In genomic region chr11:68313574-68314202, GRCh38 we compare ENCODE assay signal across 8 cellular contexts. TPM values are rescaled to one million over a fixed set of nuclear protein-coding genes. Genes with fewer than 3 reads are reported as not detected.
DNase-seq lines count a peak whose midpoint lies in the region; ATAC-seq and TF ChIP-seq lines count a peak whose summit lies in the region.

No MANE protein-coding gene starts in this region.

- no peak overlapping the region for H2BK12ac ChIP-seq in trophoblast cell (ENCODE audit: low read length)

- H3K79me1 ChIP-seq in trophoblast cell (ENCODE audit: low read length) = peaks cover 5% of the 10 kb centered on the region

- no peaks in the 10 kb centered on the region for H3K9me3 ChIP-seq in fibroblast of lung (ENCODE audit: control insufficient read depth, insufficient read depth, low read depth, low read length)
- H3K9me3 ChIP-seq in trophoblast cell (ENCODE audit: insufficient read depth, low read depth, low read length) = no peaks in the 10 kb centered on the region

- POLR2A ChIA-PET in activated CD4-positive, alpha-beta T cell treated with anti-CD3 and anti-CD28 coated beads, Interleukin-2, amount 10 ng/mL, durations not matched to agents 7 days and 5 days (lab: Charles Lee) = interaction anchor here (0.6 kb wide), 1 partner anchor 48 kb away, joined by 7 read pairs; no protein-coding TSS in a partner anchor

- peaks cover 53% of the 10 kb centered on the region for H3K4me1 Mint-ChIP-seq in activated CD4-positive, alpha-beta T cell treated with anti-CD3 and anti-CD28 coated beads, Interleukin-2, amount 10 ng/mL, durations not matched to agents 7 days and 5 days

- peak overlapping the region; percentile 19 for H3K27ac ChIP-seq in fibroblast of lung (ENCODE audit: insufficient read depth, low read length)
- H3K27ac ChIP-seq in trophoblast cell (ENCODE audit: low read depth, low read length) = no peak overlapping the region

- no peak overlapping the region for H4K8ac ChIP-seq in trophoblast cell (ENCODE audit: low read depth, low read length)

- H3K79me2 ChIP-seq in fibroblast of lung (ENCODE audit: control insufficient read depth, insufficient read depth, low read length) (no peaks in the 10 kb centered on the region), trophoblast cell (ENCODE audit: control insufficient read depth, insufficient read depth, low read length, poor library complexity) (peaks cover 8% of the 10 kb centered on the region)

- no peak overlapping the region for H2BK5ac ChIP-seq in trophoblast cell (ENCODE audit: low read depth, low read length, poor library complexity)

- H3K23ac ChIP-seq in trophoblast cell (ENCODE audit: low read length) = no peak overlapping the region

- no peak overlapping the region for H2BK120ac ChIP-seq in trophoblast cell (ENCODE audit: insufficient read depth, low read length, poor library complexity)

- H3K4me2 ChIP-seq in fibroblast of lung (ENCODE audit: extremely low read depth, insufficient read depth, low read length) = peak overlapping the region; percentile 53
- H3K4me2 ChIP-seq in trophoblast cell (ENCODE audit: low read length) = peak overlapping the region; percentile 100

- no peak overlapping the region for H3K14ac ChIP-seq in trophoblast cell (ENCODE audit: low read length)

- ATAC-seq in SK-N-SH treated with all-trans-retinoic acid at 6 μM for 48 hours = peak; percentile 48
- ATAC-seq in HG03025 (IDR thresholded peaks at IDR 0.05; ENCODE audit: low FRiP score, unreplicated experiment) = no peak

- peaks cover 4% of the 10 kb centered on the region for H3K27me3 Mint-ChIP-seq in activated CD4-positive, alpha-beta T cell treated with anti-CD3 and anti-CD28 coated beads, Interleukin-2, amount 10 ng/mL, durations not matched to agents 7 days and 5 days

- H3K4me3 Mint-ChIP-seq in activated CD4-positive, alpha-beta T cell treated with anti-CD3 and anti-CD28 coated beads, Interleukin-2, amount 10 ng/mL, durations not matched to agents 7 days and 5 days = peak overlapping the region; percentile 87

- H3K9me3 Mint-ChIP-seq in activated CD4-positive, alpha-beta T cell treated with anti-CD3 and anti-CD28 coated beads, Interleukin-2, amount 10 ng/mL, durations not matched to agents 7 days and 5 days = no peaks in the 10 kb centered on the region

- no CpG with 5 or more reads among the region's 19 CpGs for WGBS in trophoblast cell (ENCODE audit: extremely low coverage, insufficient coverage, insufficient read length)

- no peaks in the 10 kb centered on the region for H4K20me1 ChIP-seq in fibroblast of lung (ENCODE audit: control insufficient read depth, extremely low read depth, insufficient read depth, low read length)

- peak overlapping the region; percentile 85 for H3K27ac Mint-ChIP-seq in activated CD4-positive, alpha-beta T cell treated with anti-CD3 and anti-CD28 coated beads, Interleukin-2, amount 10 ng/mL, durations not matched to agents 7 days and 5 days

- no peak overlapping the region for H2AK5ac ChIP-seq in trophoblast cell (ENCODE audit: low read length)

- peaks cover 7% of the 10 kb centered on the region for H3K36me3 Mint-ChIP-seq in activated CD4-positive, alpha-beta T cell treated with anti-CD3 and anti-CD28 coated beads, Interleukin-2, amount 10 ng/mL, durations not matched to agents 7 days and 5 days (ENCODE audit: low read depth)

- CTCF ChIA-PET in activated CD4-positive, alpha-beta T cell treated with anti-CD3 and anti-CD28 coated beads, Interleukin-2, amount 10 ng/mL, durations not matched to agents 7 days and 5 days (lab: Charles Lee) = interaction anchor here (1.1 to 1.4 kb wide), 2 partner anchors 10 to 15 kb away, joined by 3 read pairs; no protein-coding TSS in a partner anchor

- H3K9ac ChIP-seq in fibroblast of lung (ENCODE audit: insufficient read depth, low read length) (peak overlapping the region; percentile 1), trophoblast cell (ENCODE audit: low read length) (peak overlapping the region; percentile 17)

- H3K36me3 ChIP-seq in fibroblast of lung (ENCODE audit: control insufficient read depth, insufficient read depth, low read length) (no peaks in the 10 kb centered on the region), trophoblast cell (ENCODE audit: control insufficient read depth in 1 of 2, insufficient read depth in 2 of 2, low read length in 2 of 2) (peaks cover 0 to 1% of the 10 kb centered on the region in 2 experiments)

- TF ChIP-seq CTCF in fibroblast of lung (conservative IDR thresholded peaks at IDR 0.05 in 1 of 2, IDR thresholded peaks at IDR 0.05 in 1 of 2; ENCODE audit: low read depth in 1 of 2, low read length in 2 of 2) = no peak

- H3K18ac ChIP-seq in trophoblast cell (ENCODE audit: low read length) = peak overlapping the region; percentile 42

- H3K27me3 ChIP-seq in fibroblast of lung (ENCODE audit: control insufficient read depth, insufficient read depth, low read length) (no peaks in the 10 kb centered on the region), trophoblast cell (ENCODE audit: insufficient read depth, low read length) (no peaks in the 10 kb centered on the region)

- no peak overlapping the region for H4K12ac ChIP-seq in trophoblast cell (ENCODE audit: low read depth, low read length)

- H2AFZ ChIP-seq in fibroblast of lung (ENCODE audit: low read length) (no peak overlapping the region), trophoblast cell (ENCODE audit: insufficient read depth, low read length, poor library complexity) (no peak overlapping the region)

- no peak for DNase-seq in activated CD4-positive, alpha-beta T cell treated with anti-CD3 and anti-CD28 coated beads, Interleukin-2, amount 10 ng/mL, durations not matched to agents 7 days and 5 days
- no peak for DNase-seq in activated CD4-positive, alpha-beta T cell treated with anti-CD3 and anti-CD28 coated beads, Interleukin-2, amount 50 U/mL, for 48 hours
- peak; percentile 38 to 39 for DNase-seq in fibroblast of lung (ENCODE audit: low read depth in 2 of 2)
- no peak for DNase-seq in trophoblast cell
- DNase-seq in NCI-H446 treated with DMSO at 0.1 percent for 48 hours (lab: John Stamatoyannopoulos, UW) = no peak
- DNase-seq in UCSD-AML1 (lab: John Stamatoyannopoulos, UW; ENCODE audit: unreplicated experiment) = no peak

- H4K91ac ChIP-seq in trophoblast cell (ENCODE audit: low read depth, low read length) = no peak overlapping the region

- H3K4ac ChIP-seq in trophoblast cell (ENCODE audit: low read depth, low read length) = peak overlapping the region; percentile 27

- H3K4me1 ChIP-seq in fibroblast of lung (ENCODE audit: control insufficient read depth, extremely low read depth, insufficient read depth, low read length) (peaks cover 2% of the 10 kb centered on the region), trophoblast cell (ENCODE audit: control insufficient read depth in 1 of 2, insufficient read depth in 2 of 2, low read length in 2 of 2) (peaks cover 21 to 25% of the 10 kb centered on the region in 2 experiments)

- H3K4me3 ChIP-seq in fibroblast of lung (replicated peaks in 1 of 4; ENCODE audit: control extremely low read depth in 1 of 4, insufficient read depth in 1 of 4, low read depth in 3 of 4, low read length in 4 of 4) (peak overlapping the region; percentile 41 to 78 (median 63)), trophoblast cell (ENCODE audit: low read depth, low read length) (peak overlapping the region; percentile 81)

TF ChIP-seq in SK-N-SH treated with all-trans-retinoic acid at 6 μM for 48 hours, 23 proteins besides CTCF, POLR2A, EP300 and RAD21:
- TF ChIP-seq ZNF565 (CRISPR knock-in tag; conservative IDR thresholded peaks at IDR 0.05; ENCODE audit: low read depth) (no peak), POU6F1 (CRISPR knock-in tag; IDR thresholded peaks at IDR 0.05; ENCODE audit: borderline replicate concordance, low read depth) (no peak)

RNA-seq across cellular contexts. Expression of gene LRP5, which starts 1.3 kb away (rescaled TPM):
- 10 to 100 TPM; 32.2 to 32.7 TPM for total RNA-seq in activated CD4-positive, alpha-beta T cell treated with anti-CD3 and anti-CD28 coated beads, Interleukin-2, amount 10 ng/mL, durations not matched to agents 7 days and 5 days
- total RNA-seq in fibroblast of lung = 20.8 and 22.0 TPM in 2 replicates
- 3.5 and 3.8 TPM in 2 replicates for polyA plus RNA-seq in fibroblast of lung
- 11.3 and 14.3 TPM in 2 replicates for polyA plus RNA-seq in fibroblast of lung (2012)
- polyA minus RNA-seq in fibroblast of lung (ENCODE audit: low replicate concordance) = 16.4 and 23.0 TPM in 2 replicates
- 16.1 and 17.7 TPM in 2 replicates for polyA plus RNA-seq in trophoblast cell (2013)

RNA-seq across cellular contexts. Expression of gene C11orf24, which starts 41.9 kb away (rescaled TPM):
- total RNA-seq in activated CD4-positive, alpha-beta T cell treated with anti-CD3 and anti-CD28 coated beads, Interleukin-2, amount 10 ng/mL, durations not matched to agents 7 days and 5 days = 10 to 100 TPM; 20.0 to 25.2 TPM
- total RNA-seq in fibroblast of lung = 14.1 and 25.4 TPM in 2 replicates
- 45.6 TPM in 2 replicates for polyA plus RNA-seq in fibroblast of lung
- polyA plus RNA-seq in fibroblast of lung (2012) = 74.7 and 76.0 TPM in 2 replicates
- polyA minus RNA-seq in fibroblast of lung (ENCODE audit: low replicate concordance) = 210 and 228 TPM in 2 replicates
- 50.4 and 51.7 TPM in 2 replicates for polyA plus RNA-seq in trophoblast cell (2013)

Comparison
In these comparisons a context has a peak if more than half of its experiments do, and no peak if none do; other contexts are left out.
1. DNase-seq: peak in fibroblast of lung (2 of 2); none in activated CD4-positive, alpha-beta T cell treated with anti-CD3 and anti-CD28 coated beads, Interleukin-2, amount 10 ng/mL, durations not matched to agents 7 days and 5 days (single experiment), activated CD4-positive, alpha-beta T cell treated with anti-CD3 and anti-CD28 coated beads, Interleukin-2, amount 50 U/mL, for 48 hours (0 of 2), trophoblast cell (0 of 2), NCI-H446 treated with DMSO at 0.1 percent for 48 hours (single experiment) and UCSD-AML1 (single experiment).